In genomic region chr1:213275293-213275692, GRCh38 we compare ENCODE assay signal across 32 cellular contexts.
"Had no signal": no experiment of that assay in that cellular context is flagged by ENCODE, and none has a peak within 500 bp of the region (broad histone marks: within the 10 kb centered on the region; RNA-seq: fewer than 3 reads in every experiment).

No MANE protein-coding gene starts in this region.

- FAIRE-seq: astrocyte, bronchial epithelial cell had no signal

- H3K4me3 ChIP-seq: adrenal gland, ascending aorta, body of pancreas, breast epithelium, cardiac muscle cell had no signal

- H3K27me3 ChIP-seq: adrenal gland, ascending aorta, body of pancreas, brain microvascular endothelial cell, breast epithelium, cardiac muscle cell had no signal

- H3K9me3 ChIP-seq: adrenal gland, ascending aorta, body of pancreas, breast epithelium had no signal

- DNase-seq: activated effector memory CD4-positive, alpha-beta T cell treated with anti-CD3 and anti-CD28 coated beads, Interleukin-2, amount 50 U/mL, for 16 hours; activated effector memory CD4-positive, alpha-beta T cell treated with Interleukin-2 at 50 U/mL for 16 hours; activated gamma-delta T cell; activated gamma-delta T cell treated with Interleukin-2 at 50 U/mL for 16 hours; activated naive CD4-positive, alpha-beta T cell; activated naive CD4-positive, alpha-beta T cell treated with anti-CD3 and anti-CD28 coated beads for 36 hours; activated naive CD4-positive, alpha-beta T cell treated with anti-CD3 and anti-CD28 coated beads, Interleukin-2, amount 10 ng/mL, durations not matched to agents 7 days and 5 days; activated naive CD4-positive, alpha-beta T cell treated with anti-CD3 and anti-CD28 coated beads, Interleukin-2, amount 50 U/mL, for 16 hours; activated naive CD4-positive, alpha-beta T cell treated with Interleukin-2 at 50 U/mL for 16 hours; activated naive CD8-positive, alpha-beta T cell treated with anti-CD3 and anti-CD28 coated beads for 36 hours; activated naive CD8-positive, alpha-beta T cell treated with anti-CD3 and anti-CD28 coated beads, Interleukin-2, amount 10 ng/mL, durations not matched to agents 7 days and 5 days; activated naive CD8-positive, alpha-beta T cell treated with anti-CD3 and anti-CD28 coated beads, Interleukin-2, amount 50 U/mL, for 24 hours; activated T-cell treated with anti-CD3 and anti-CD28 coated beads, Interleukin-2, amount 50 U/mL, for 1 hour; activated T-cell treated with anti-CD3 and anti-CD28 coated beads, Interleukin-2, amount 50 U/mL, for 24 hours; activated T-cell treated with anti-CD3 and anti-CD28 coated beads, Interleukin-2, amount 50 U/mL, for 4 hours; activated T-cell treated with anti-CD3 and anti-CD28 coated beads, Interleukin-2, amount 50 U/mL, for 48 hours; activated T-cell treated with anti-CD3 and anti-CD28 coated beads, Interleukin-2, amount 50 U/mL, for 72 hours; adrenal gland; amniotic stem cell; amygdala; anterior cingulate cortex; aorta; body of pancreas; brain microvascular endothelial cell; caudate nucleus; central memory CD4-positive, alpha-beta T cell; cerebellar nuclear complex had no signal

- H3K27ac ChIP-seq: adrenal gland, ascending aorta, body of pancreas, brain microvascular endothelial cell, breast epithelium, cardiac muscle cell had no signal

- H3K36me3 ChIP-seq: adrenal gland, breast epithelium had no signal

- H3K4me1 ChIP-seq: ascending aorta, body of pancreas, breast epithelium had no signal
